In genomic region chr10:50431791-50432190, GRCh38 we compare ENCODE assay signal across 9 cellular contexts.
DNase-seq lines count a peak whose midpoint lies in the region; ATAC-seq and TF ChIP-seq lines count a peak whose summit lies in the region.
"Had no signal": no experiment of that assay in that cellular context is flagged by ENCODE, and none has a peak within 500 bp of the region (broad histone marks: within the 10 kb centered on the region; RNA-seq: fewer than 3 reads in every experiment).

No MANE protein-coding gene starts in this region.

- H3K27ac ChIP-seq in H9 (ENCODE audit: insufficient read length, low read depth, low read length) (no peak overlapping the region), RWPE2 (ENCODE audit: poor library complexity, severe bottlenecking) (peak overlapping the region; percentile 0), WERI-Rb-1 (no peak overlapping the region)

- H4K91ac ChIP-seq in H9 (ENCODE audit: insufficient read length, low read depth, low read length), result no peak overlapping the region

- H3K27me3 Mint-ChIP-seq in H9 (ENCODE audit: low read depth), result no peaks in the 10 kb centered on the region
- H3K27me3 Mint-ChIP-seq: naive B cell had no signal

- H3K27me3 ChIP-seq in H9 (ENCODE audit: insufficient read depth, low read length) (no peaks in the 10 kb centered on the region), RWPE2 (ENCODE audit: insufficient read depth, poor library complexity, severe bottlenecking) (no peaks in the 10 kb centered on the region), WERI-Rb-1 (ENCODE audit: insufficient read depth, low read depth, severe bottlenecking) (no peaks in the 10 kb centered on the region)

- H3T11ph ChIP-seq in H9 (ENCODE audit: low read length), result no peak overlapping the region

- no peak overlapping the region for H3K56ac ChIP-seq in H9 (ENCODE audit: insufficient read length, low read depth, low read length)

- H3K36me3 ChIP-seq in RWPE2 (ENCODE audit: low read depth), result no peaks in the 10 kb centered on the region
- no peaks in the 10 kb centered on the region for H3K36me3 ChIP-seq in WERI-Rb-1

- H3K23ac ChIP-seq in H9 (ENCODE audit: insufficient read length, low read depth, low read length), result no peak overlapping the region

- H3K18ac ChIP-seq in H9 (ENCODE audit: insufficient read length, low read depth, low read length), result no peak overlapping the region

- H3K4me3 ChIP-seq in RWPE2 (ENCODE audit: severe bottlenecking) (no peak overlapping the region), WERI-Rb-1 (ENCODE audit: low read depth, low read length) (no peak overlapping the region)

- H2BK12ac ChIP-seq in H9 (ENCODE audit: insufficient read length, low read depth, low read length), result no peak overlapping the region

- H4K5ac ChIP-seq in H9 (ENCODE audit: insufficient read length, low read depth, low read length), result no peak overlapping the region

- H3K9me3 Mint-ChIP-seq in H9, result no peaks in the 10 kb centered on the region
- H3K9me3 Mint-ChIP-seq: naive B cell had no signal

- peak overlapping the region; percentile 11 to 72 (median 47); a peak in 5 of 7 replicates for H3K27ac Mint-ChIP-seq in H9
- H3K27ac Mint-ChIP-seq: naive B cell had no signal

- H3K4me1 ChIP-seq in H9 (ENCODE audit: insufficient read depth, low read length), result no peaks in the 10 kb centered on the region; the same call in 1 of the 2 replicates
- peaks cover 7% of the 10 kb centered on the region for H3K4me1 ChIP-seq in RWPE2 (ENCODE audit: insufficient read depth, poor library complexity, severe bottlenecking)

- no peak overlapping the region for H3K14ac ChIP-seq in H9 (ENCODE audit: insufficient read depth, low read length)

- no peak overlapping the region for H2BK5ac ChIP-seq in H9 (ENCODE audit: insufficient read length, low read length)

- TF ChIP-seq CTCF in H9 (conservative IDR thresholded peaks at IDR 0.05), result no peak
- no peak for TF ChIP-seq CTCF in RWPE2 (IDR thresholded peaks at IDR 0.05; ENCODE audit: poor library complexity, severe bottlenecking)
- TF ChIP-seq CTCF in WERI-Rb-1 (IDR thresholded peaks at IDR 0.05; ENCODE audit: low read depth, low read length), result no peak

- no peaks in the 10 kb centered on the region for H3K79me2 ChIP-seq in H9 (ENCODE audit: insufficient read depth, low read length)

- H3K4me1 Mint-ChIP-seq in H9, result peaks cover 9 to 19% of the 10 kb centered on the region in 2 experiments

- H3K4me3 Mint-ChIP-seq in H9, result no peak overlapping the region
- H3K4me3 Mint-ChIP-seq: naive B cell had no signal

- ATAC-seq in GM18867 (IDR thresholded peaks at IDR 0.05; ENCODE audit: unreplicated experiment) (peak; percentile 85), RWPE2 (ENCODE audit: low read depth) (no peak)

- no peak overlapping the region for H3K4me2 ChIP-seq in H9 (ENCODE audit: insufficient read depth, insufficient read length, low read length)

- no peak overlapping the region for H3K9ac ChIP-seq in H9 (ENCODE audit: extremely low read depth, insufficient read length, low read length)

- no peak overlapping the region for H4K8ac ChIP-seq in H9 (replicated peaks; ENCODE audit: insufficient read length, low read depth, low read length)

- no peak overlapping the region for H2AK5ac ChIP-seq in H9 (ENCODE audit: insufficient read length, low read length)

- H3K23me2 ChIP-seq in H9 (ENCODE audit: insufficient read length, low read depth, low read length, poor library complexity, severe bottlenecking), result no peaks in the 10 kb centered on the region

- no peaks in the 10 kb centered on the region for H4K20me1 ChIP-seq in H9 (ENCODE audit: control insufficient read depth, insufficient read depth, insufficient read length)

- H2BK120ac ChIP-seq in H9 (ENCODE audit: low read depth, low read length, poor library complexity, severe bottlenecking), result no peak overlapping the region

- no CpG with 5 or more reads among the region's 3 CpGs for WGBS in H9 (ENCODE audit: extremely low coverage, insufficient read length, low lambda C conversion rate)

- H3K79me1 ChIP-seq in H9 (ENCODE audit: insufficient read depth, low read depth, low read length, poor library complexity, severe bottlenecking), result no peaks in the 10 kb centered on the region

- no peak overlapping the region for H2BK20ac ChIP-seq in H9 (ENCODE audit: low read depth, low read length, poor library complexity, severe bottlenecking)

- no peak overlapping the region for H2AFZ ChIP-seq in H9 (ENCODE audit: low read length)

- no peak overlapping the region for H2BK15ac ChIP-seq in H9 (ENCODE audit: low read depth, low read length)

- H3K9me3 ChIP-seq in H9 (ENCODE audit: control insufficient read depth, low read depth, low read length), result no peaks in the 10 kb centered on the region
- H3K9me3 ChIP-seq in RWPE2 (ENCODE audit: severe bottlenecking), result no peaks in the 10 kb centered on the region
- H3K9me3 ChIP-seq in WERI-Rb-1 (ENCODE audit: severe bottlenecking), result no peaks in the 10 kb centered on the region

- DNase-seq in H9, result no peak
- DNase-seq in RWPE2 (ENCODE audit: low spot score), result no peak
- peak; percentile 28 for DNase-seq in kidney glomerular epithelial cell (lab: John Stamatoyannopoulos, UW)
- no peak for DNase-seq in COLO668 (lab: John Stamatoyannopoulos, UW; ENCODE audit: unreplicated experiment)
- DNase-seq in DMS 273 (lab: John Stamatoyannopoulos, UW; ENCODE audit: unreplicated experiment), result no peak
- DNase-seq in WERI-Rb-1, result no peak
- DNase-seq in NAMALWA (ENCODE audit: low spot score), result no peak
- DNase-seq: naive B cell had no signal

- peaks cover 0 to 4% (median 2%) of the 10 kb centered on the region in 3 experiments; a peak in 3 of 7 replicates for H3K36me3 Mint-ChIP-seq in H9 (ENCODE audit: insufficient read depth in 1 of 3, low read depth in 3 of 3)

- no peak overlapping the region for H3K4ac ChIP-seq in H9 (ENCODE audit: low read depth, low read length)
